ENCODE assay signal across 11 cellular contexts in genomic region chr5:121681200-121681855, GRCh38.
"Had no signal": no experiment of that assay in that cellular context is flagged by ENCODE, and none has a peak within 500 bp of the region (broad histone marks: within the 10 kb centered on the region; RNA-seq: fewer than 3 reads in every experiment).

No MANE protein-coding gene starts in this region.

- DNase-seq: activated CD4-positive, alpha-beta T cell treated with anti-CD3 and anti-CD28 coated beads, Interleukin-2, amount 50 U/mL, for 4 hours; activated CD4-positive, CD25-positive, alpha-beta regulatory T cell treated with anti-CD3 and anti-CD28 coated beads, Interleukin-2, amount 50 U/mL, for 72 hours; activated naive CD4-positive, alpha-beta T cell treated with anti-CD3 and anti-CD28 coated beads, Interleukin-2, amount 10 ng/mL, durations not matched to agents 7 days and 5 days; hippocampal formation; nucleus accumbens; stimulated activated CD4-positive, alpha-beta T cell treated with anti-CD3 and anti-CD28 coated beads, Interleukin-2, amount 100 ng/mL, for 48 hours; stimulated activated naive CD4-positive, alpha-beta T cell; T-helper 17 cell; tibial artery had no signal

- H3K27ac ChIP-seq: epithelial cell of prostate, tibial artery had no signal

- ATAC-seq: natural killer cell treated with Interleukin-12 subunit alpha and Interleukin-12 subunit beta and Interleukin-15 and Interleukin-18, amount 100 ng/mL, for 72 hours; T-helper 17 cell had no signal

- H3K4me1 ChIP-seq: tibial artery had no signal

- H3K4me3 ChIP-seq: tibial artery had no signal

- H3K9me3 ChIP-seq: tibial artery had no signal

- H3K27me3 ChIP-seq: tibial artery had no signal

- H3K36me3 ChIP-seq: tibial artery had no signal
